8 cellular contexts compared by ENCODE assay signal in genomic region chr6:37134622-37135191, GRCh38. TPM values are rescaled to one million over a fixed set of nuclear protein-coding genes. Genes with fewer than 3 reads are reported as not detected.
A peak's percentile ranks its signal among the peaks of the same experiment; 100 is the strongest.
DNase-seq lines count a peak whose midpoint lies in the region; ATAC-seq and FAIRE-seq lines count a peak whose summit lies in the region.

No MANE protein-coding gene starts in this region.

- ATAC-seq in esophagus mucosa (peak; percentile 86), GM21717 (IDR thresholded peaks at IDR 0.05; ENCODE audit: unreplicated experiment) (no peak), GM21526 (IDR thresholded peaks at IDR 0.05; ENCODE audit: low FRiP score, unreplicated experiment) (no peak), GM19397 (IDR thresholded peaks at IDR 0.05; ENCODE audit: unreplicated experiment) (no peak)

- H2BK12ac ChIP-seq in neuronal stem cell (ENCODE audit: low read length), result peak overlapping the region; percentile 12

- in situ Hi-C loops in G401 (cut with HindIII; ENCODE audit: low sequenced_read_pairs), result no loop called here

- no peak overlapping the region for H3K4ac ChIP-seq in neuronal stem cell (ENCODE audit: low read length)

- H4K91ac ChIP-seq in neuronal stem cell (ENCODE audit: low read depth, low read length, poor library complexity), result no peak overlapping the region

- H3K9me3 ChIP-seq in neuronal stem cell (replicated peaks in 1 of 2; ENCODE audit: control insufficient read depth in 2 of 2, insufficient read depth in 1 of 2, low read depth in 1 of 2, low read length in 2 of 2), result no peaks in the 10 kb centered on the region

- H3K18ac ChIP-seq in neuronal stem cell (ENCODE audit: low read length), result peak overlapping the region; percentile 49

- no CpG with 5 or more reads among the region's 8 CpGs for WGBS in neuronal stem cell (ENCODE audit: extremely low coverage in 2 of 2, insufficient read length in 2 of 2, insufficient replicate concordance in 1 of 2), 2 donors

- H3K4me1 ChIP-seq in neuronal stem cell (ENCODE audit: control insufficient read depth in 2 of 2, insufficient read depth in 1 of 2, low read depth in 1 of 2, low read length in 2 of 2), result peaks cover 28 to 33% of the 10 kb centered on the region in 2 donors

- no peaks in the 10 kb centered on the region for H3K27me3 ChIP-seq in neuronal stem cell (ENCODE audit: control insufficient read depth in 3 of 3, insufficient read depth in 3 of 3, low read depth in 1 of 3, low read length in 3 of 3)

- H3K79me1 ChIP-seq in neuronal stem cell (ENCODE audit: low read depth, low read length), result no peaks in the 10 kb centered on the region

- H3K36me3 ChIP-seq in neuronal stem cell (replicated peaks in 1 of 2; ENCODE audit: control insufficient read depth in 2 of 2, insufficient read depth in 2 of 2, low read length in 2 of 2), result no peaks in the 10 kb centered on the region

- peak; percentile 15 for FAIRE-seq in G401.6 (lab: Jason Lieb, UNC)

- H3K23ac ChIP-seq in neuronal stem cell (ENCODE audit: low read depth, low read length, poor library complexity), result no peak overlapping the region

- H2BK15ac ChIP-seq in neuronal stem cell (ENCODE audit: low read length), result no peak overlapping the region

- H2AFZ ChIP-seq in neuronal stem cell (ENCODE audit: low read length), result peak overlapping the region; percentile 1

- no peak overlapping the region for H2BK120ac ChIP-seq in neuronal stem cell (ENCODE audit: low read depth, low read length)

- H3K27ac ChIP-seq in neuronal stem cell (replicated peaks; ENCODE audit: low read length), result no peak overlapping the region

- H2BK5ac ChIP-seq in neuronal stem cell (ENCODE audit: low read length), result no peak overlapping the region

- no peak overlapping the region for H4K8ac ChIP-seq in neuronal stem cell (ENCODE audit: low read depth, low read length)

- H3K9ac ChIP-seq in neuronal stem cell (ENCODE audit: low read depth, low read length, poor library complexity), result no peak overlapping the region

- no peak overlapping the region for H3K4me2 ChIP-seq in neuronal stem cell (ENCODE audit: insufficient read depth, low read length, poor library complexity, severe bottlenecking)

- DNase-seq in SW 1271 (lab: John Stamatoyannopoulos, UW) (peak; percentile 79 to 96), neuronal stem cell (ENCODE audit: low spot score) (no peak), G401 (ENCODE audit: low spot score) (no peak)

- no peak overlapping the region for H3K14ac ChIP-seq in neuronal stem cell (ENCODE audit: low read length)

- H2AK5ac ChIP-seq in neuronal stem cell (ENCODE audit: low read depth, low read length), result peak overlapping the region; percentile 40

- no peak overlapping the region for H3K4me3 ChIP-seq in neuronal stem cell (ENCODE audit: low read length in 2 of 2)

RNA-seq across cellular contexts. Expression of gene PIM1, which starts 35.2 kb away (rescaled TPM):
- total RNA-seq in esophagus mucosa, result 194 TPM
- polyA plus RNA-seq in neuronal stem cell (2013, experiment 1 of 2), result 16.8 TPM
- polyA plus RNA-seq in neuronal stem cell (2013, experiment 2 of 2), result 16.9 TPM
- total RNA-seq in G401 (2014; rRNA removed; shearing (Covaris generic)), result 70.4 and 71.6 TPM in 2 replicates

Comparison
In these comparisons a context has a peak if more than half of its experiments do, and no peak if none do; other contexts are left out.
1. DNase-seq: peak in SW 1271 (2 of 2); none in neuronal stem cell (single experiment) and G401 (single experiment).